In the genomic region with DNA sequence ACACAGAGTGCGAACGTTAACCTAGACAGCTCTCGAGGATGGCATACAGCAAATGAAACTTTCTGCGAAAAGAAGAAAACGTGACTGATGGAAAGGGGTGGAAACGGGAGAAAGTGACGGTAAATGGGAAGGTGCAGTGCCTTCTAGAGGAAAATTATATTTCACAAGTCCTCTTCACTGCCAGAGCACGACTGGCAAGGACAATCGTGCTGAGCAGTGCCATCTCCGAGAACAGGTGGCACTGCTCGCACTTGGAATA, we compare ENCODE assay signal across 9 cellular contexts. TPM values are rescaled to one million over a fixed set of nuclear protein-coding genes. Genes with fewer than 3 reads are reported as not detected.
DNase-seq lines count a peak whose midpoint lies in the region; ATAC-seq, FAIRE-seq and TF ChIP-seq lines count a peak whose summit lies in the region.
"Had no signal": no experiment of that assay in that cellular context is flagged by ENCODE, and none has a peak within 500 bp of the region (broad histone marks: within the 10 kb centered on the region; RNA-seq: fewer than 3 reads in every experiment).

No MANE protein-coding gene starts in this region.

- H2AK9ac ChIP-seq in IMR-90 (replicated peaks; ENCODE audit: low read depth, low read length, poor library complexity) = peak overlapping the region; percentile 93

- peak overlapping the region; percentile 68 for H2BK120ac ChIP-seq in IMR-90 (ENCODE audit: low read depth, low read length)
- peak overlapping the region; percentile 75 for H2BK120ac ChIP-seq in H1 (replicated peaks; ENCODE audit: low read depth, low read length)

- dilution Hi-C loops in IMR-90 (cut with HindIII; ENCODE audit: low sequenced_read_pairs, unreplicated experiment) = no loop called here

- no peak for TF ChIP-seq CTCF in IMR-90 (conservative IDR thresholded peaks at IDR 0.05; ENCODE audit: low read depth, low read length)
- TF ChIP-seq CTCF in H1 (IDR thresholded peaks at IDR 0.05; ENCODE audit: control extremely low read depth in 1 of 3, insufficient read depth in 1 of 3, low read depth in 1 of 3, low read length in 3 of 3) = 0 out of 4 replicates have a peak, but pooled peaks of 1 of the 3 experiments have one; percentile 1
- no peak for TF ChIP-seq CTCF in neural progenitor cell (IDR thresholded peaks at IDR 0.05)

- H3F3A ChIP-seq in neural progenitor cell (ENCODE audit: low read depth) = no peaks in the 10 kb centered on the region

- no peak for FAIRE-seq in H1 (lab: Jason Lieb, UNC)

- CTCF ChIA-PET in IMR-90 (lab: Yijun Ruan, JAX) (interaction anchor here (0.6 kb wide), 1 partner anchor 21 kb away, joined by 3 read pairs; no protein-coding TSS in a partner anchor), H1 (lab: Charles Lee; ENCODE audit: partially characterized antibody) (interaction anchor here (1.8 to 3.2 kb wide), 4 partner anchors 11 to 17 kb away, joined by 6 to 15 read pairs (median 12); no protein-coding TSS in a partner anchor)

- H3K27me3 ChIP-seq in BLaER1 (no peaks in the 10 kb centered on the region), IMR-90 (ENCODE audit: control insufficient read depth, insufficient read depth, low read length) (no peaks in the 10 kb centered on the region), H1 (replicated peaks in 1 of 4; ENCODE audit: control insufficient read depth in 3 of 4, extremely low read depth in 1 of 4, insufficient read depth in 3 of 4, low read length in 3 of 4) (peaks cover 0 to 13% (median 6%) of the 10 kb centered on the region in 4 experiments; a peak in 4 of 7 replicates), neural progenitor cell (peaks cover 42% of the 10 kb centered on the region)

- H3K79me1 ChIP-seq in IMR-90 (ENCODE audit: low read depth in 1 of 2, low read length in 2 of 2) (peaks cover 27 to 48% of the 10 kb centered on the region in 2 experiments), H1 (ENCODE audit: low read depth, low read length) (no peaks in the 10 kb centered on the region)

- H3K4me2 ChIP-seq in BLaER1 = peak overlapping the region; percentile 92
- peak overlapping the region; percentile 92 for H3K4me2 ChIP-seq in IMR-90 (ENCODE audit: low read depth, low read length)
- H3K4me2 ChIP-seq in H1 (ENCODE audit: insufficient read depth in 1 of 2, low read depth in 2 of 2, low read length in 2 of 2) = peak overlapping the region; percentile 98 to 99
- H3K4me2 ChIP-seq in neural progenitor cell = peak overlapping the region; percentile 99

- intact Hi-C loops in IMR-90 (cut with micrococcal nuclease) (loop anchor here (1.0 to 5.0 kb wide), 2 partner anchors 34 to 142 kb away; no protein-coding TSS in a partner anchor), posterior cingulate gyrus (cut with DNase I) (no loop called here)

- peak overlapping the region; percentile 85 for H3K23ac ChIP-seq in IMR-90 (ENCODE audit: low read depth, low read length)
- H3K23ac ChIP-seq in H1 (ENCODE audit: insufficient read length) = no peak overlapping the region

- H3K4me3 ChIP-seq in BLaER1 (peak overlapping the region; percentile 95), IMR-90 (ENCODE audit: insufficient read depth, low read depth, low read length) (peak overlapping the region; percentile 82), H1 (ENCODE audit: extremely low read depth in 1 of 4, insufficient read depth in 2 of 4, low read depth in 3 of 4, low read length in 4 of 4) (peak overlapping the region; percentile 77 to 96 (median 90)), neural progenitor cell (peak overlapping the region; percentile 77)

- H3K4ac ChIP-seq in IMR-90 (ENCODE audit: low read depth, low read length) (peak overlapping the region; percentile 68), H1 (replicated peaks; ENCODE audit: insufficient read length, low read depth, low read length) (peak overlapping the region; percentile 73)

- H3K9me1 ChIP-seq in IMR-90 (ENCODE audit: insufficient read depth, low read length) = peaks cover 24% of the 10 kb centered on the region

- no peaks in the 10 kb centered on the region for H3K27me3 Mint-ChIP-seq in neural progenitor cell (ENCODE audit: insufficient read depth, low read depth)
- H3K27me3 Mint-ChIP-seq: naive thymus-derived CD8-positive, alpha-beta T cell had no signal

- in situ Hi-C loops in IMR-90 (cut with MboI; ENCODE audit: low sequenced_read_pairs) = no loop called here

- H3K23me2 ChIP-seq in H1 (ENCODE audit: low read depth, low read length) = peaks cover 12% of the 10 kb centered on the region

- no peak overlapping the region for H3K27ac Mint-ChIP-seq in neural progenitor cell
- H3K27ac Mint-ChIP-seq: naive thymus-derived CD8-positive, alpha-beta T cell had no signal

- WGBS in IMR-90 (ENCODE audit: extremely low coverage in 2 of 2, insufficient read length in 1 of 2), 2 experiments = 0% methylated on average over 8 of the region's 11 CpGs; no CpG with 5 or more reads in 1 of the 2 experiments
- WGBS in H1 (ENCODE audit: extremely low coverage in 1 of 2, insufficient coverage in 1 of 2, insufficient read length in 1 of 2, insufficient replicate concordance in 2 of 2, low coverage in 1 of 2, low lambda C conversion rate in 2 of 2, missing lambda C conversion rate in 1 of 2), 2 experiments = 7% methylated on average over 11 of the region's 11 CpGs; no CpG with 5 or more reads in 1 of the 2 experiments

- peak overlapping the region; percentile 83 for H2BK5ac ChIP-seq in IMR-90 (ENCODE audit: low read depth, low read length, poor library complexity, severe bottlenecking)
- H2BK5ac ChIP-seq in H1 (ENCODE audit: low read depth, low read length) = 0 out of 2 replicates have a peak overlapping the region, but pooled peaks have one; percentile 75

- H2AFZ ChIP-seq in IMR-90 (replicated peaks; ENCODE audit: low read length, poor library complexity) (peak overlapping the region; percentile 93), H1 (ENCODE audit: low read length) (peak overlapping the region; percentile 72), neural progenitor cell (replicated peaks) (peak overlapping the region; percentile 60)

- H3K4me1 ChIP-seq in BLaER1 = peaks cover 22% of the 10 kb centered on the region
- H3K4me1 ChIP-seq in IMR-90 (ENCODE audit: control insufficient read depth, insufficient read depth, low read length) = peaks cover 12% of the 10 kb centered on the region
- H3K4me1 ChIP-seq in H1 (replicated peaks in 1 of 4; ENCODE audit: control insufficient read depth in 3 of 4, insufficient read depth in 4 of 4, low read length in 3 of 4) = peaks cover 0 to 6% (median 1%) of the 10 kb centered on the region in 4 experiments; a peak in 3 of 7 replicates
- H3K4me1 ChIP-seq in neural progenitor cell = peaks cover 7% of the 10 kb centered on the region

- POLR2A ChIA-PET in IMR-90 (lab: Charles Lee; ENCODE audit: unreplicated experiment) (no interaction called here), H1 (lab: Charles Lee; ENCODE audit: partially characterized antibody) (no interaction called here)

- no peaks in the 10 kb centered on the region for H3K9me3 Mint-ChIP-seq in neural progenitor cell

- H2BK15ac ChIP-seq in IMR-90 (ENCODE audit: low read depth, low read length) (peak overlapping the region; percentile 16; the same call in 1 of the 3 replicates), H1 (ENCODE audit: low read length) (no peak overlapping the region)

- peaks cover 3 to 19% of the 10 kb centered on the region in 2 experiments; a peak in 2 of 4 replicates for H3K79me2 ChIP-seq in H1 (ENCODE audit: control insufficient read depth in 1 of 2, insufficient read depth in 2 of 2, low read length in 2 of 2)
- H3K79me2 ChIP-seq in neural progenitor cell (ENCODE audit: low read depth) = peaks cover 20% of the 10 kb centered on the region

- H3K56ac ChIP-seq in IMR-90 (ENCODE audit: extremely low read depth, insufficient read depth, low read length) = peak overlapping the region; percentile 64
- H3K56ac ChIP-seq in H1 (replicated peaks; ENCODE audit: insufficient read length, low read depth, low read length) = peak overlapping the region; percentile 37

- H3K4me1 Mint-ChIP-seq in neural progenitor cell = no peaks in the 10 kb centered on the region

- TF ChIP-seq RAD21 in IMR-90 (IDR thresholded peaks at IDR 0.05; ENCODE audit: low read length) (no peak), H1 (IDR thresholded peaks at IDR 0.05 in 1 of 2, conservative IDR thresholded peaks at IDR 0.05 in 1 of 2; ENCODE audit: low read depth in 2 of 2, low read length in 2 of 2) (no peak)

- peak overlapping the region; percentile 92 for H3K14ac ChIP-seq in IMR-90 (replicated peaks; ENCODE audit: low read depth, low read length)
- H3K14ac ChIP-seq in H1 (ENCODE audit: insufficient read length) = no peak overlapping the region

- no peak for TF ChIP-seq POLR2A in IMR-90 (IDR thresholded peaks at IDR 0.05; ENCODE audit: low read depth, low read length)
- TF ChIP-seq POLR2A in H1 (IDR thresholded peaks at IDR 0.05; ENCODE audit: control extremely low read depth in 1 of 2, low read depth in 2 of 2, low read length in 2 of 2) = no peak

- H3K36me3 ChIP-seq in BLaER1 (peaks cover 17% of the 10 kb centered on the region), IMR-90 (ENCODE audit: control insufficient read depth, insufficient read depth, low read length) (peaks cover 7% of the 10 kb centered on the region; the same call in 1 of the 2 replicates), H1 (ENCODE audit: control insufficient read depth in 2 of 4, insufficient read depth in 4 of 4, low read length in 3 of 4) (peaks cover 0 to 14% (median 6%) of the 10 kb centered on the region in 4 experiments; a peak in 6 of 8 replicates), neural progenitor cell (peaks cover 10% of the 10 kb centered on the region)

- H3K9me3 ChIP-seq in BLaER1 = no peaks in the 10 kb centered on the region
- H3K9me3 ChIP-seq in IMR-90 (ENCODE audit: control insufficient read depth, insufficient read depth, low read length) = no peaks in the 10 kb centered on the region
- no peaks in the 10 kb centered on the region for H3K9me3 ChIP-seq in H1 (ENCODE audit: insufficient read depth in 2 of 2, low read depth in 1 of 2, low read length in 1 of 2)
- no peaks in the 10 kb centered on the region for H3K9me3 ChIP-seq in neural progenitor cell (ENCODE audit: low read depth)

- TF ChIP-seq EP300 in H1 (IDR thresholded peaks at IDR 0.05; ENCODE audit: borderline replicate concordance in 1 of 2, low read depth in 2 of 2, low read length in 2 of 2) = no peak

- TSS peak; percentile 66 for BruUV-seq in IMR-90 (replicated peaks; lab: Mats Ljungman, UMichigan)

- H3K4me3 Mint-ChIP-seq in neural progenitor cell = no peak overlapping the region
- H3K4me3 Mint-ChIP-seq: naive thymus-derived CD8-positive, alpha-beta T cell had no signal

- H4K5ac ChIP-seq in IMR-90 (ENCODE audit: low read depth, low read length) (peak overlapping the region; percentile 46; the same call in 1 of the 2 replicates), H1 (ENCODE audit: insufficient read length, low read depth, low read length) (no peak overlapping the region)

- H3K27ac ChIP-seq in BLaER1 (peak overlapping the region; percentile 87), IMR-90 (ENCODE audit: insufficient read depth, low read length) (peak overlapping the region; percentile 82), H1 (ENCODE audit: low read depth, low read length) (peak overlapping the region; percentile 61; the same call in 1 of the 2 replicates), neural progenitor cell (no peak overlapping the region)

- H2BK20ac ChIP-seq in IMR-90 (ENCODE audit: low read depth, low read length) (peak overlapping the region; percentile 11; the same call in 1 of the 2 replicates), H1 (ENCODE audit: low read length) (no peak overlapping the region)

- H4K8ac ChIP-seq in IMR-90 (ENCODE audit: low read depth in 2 of 2, low read length in 2 of 2) = peak overlapping the region; percentile 19 to 59; a peak in 3 of 4 replicates
- peak overlapping the region; percentile 92 for H4K8ac ChIP-seq in H1 (ENCODE audit: extremely low read depth, insufficient read depth, low read length)

- peaks cover 1% of the 10 kb centered on the region for H3K36me3 Mint-ChIP-seq in neural progenitor cell

- H3K18ac ChIP-seq in IMR-90 (ENCODE audit: low read depth, low read length) (peak overlapping the region; percentile 66), H1 (ENCODE audit: extremely low read depth, low read length) (0 out of 2 replicates have a peak overlapping the region, but pooled peaks have one; percentile 24)

- DNase-seq in IMR-90 (no peak), H1 (ENCODE audit: low read depth in 1 of 2, low spot score in 2 of 2) (no peak), neural progenitor cell (ENCODE audit: low spot score) (peak; percentile 11), NCI-H146 (lab: John Stamatoyannopoulos, UW) (no peak), posterior cingulate gyrus (no peak), SHP77 (lab: John Stamatoyannopoulos, UW) (no peak)

- ATAC-seq in IMR-90 (ENCODE audit: low read depth) (no peak), GM19397 (IDR thresholded peaks at IDR 0.05; ENCODE audit: unreplicated experiment) (no peak)

- H2AK5ac ChIP-seq in IMR-90 (ENCODE audit: low read depth, low read length) = peak overlapping the region; percentile 76
- no peak overlapping the region for H2AK5ac ChIP-seq in H1 (ENCODE audit: low read depth, low read length)

- peak overlapping the region; percentile 90 for H3K9ac ChIP-seq in BLaER1
- H3K9ac ChIP-seq in IMR-90 (ENCODE audit: low read depth, low read length) = peak overlapping the region; percentile 87
- H3K9ac ChIP-seq in H1 (replicated peaks in 1 of 4; ENCODE audit: extremely low read depth in 1 of 4, low read depth in 3 of 4, low read length in 3 of 4) = peak overlapping the region; percentile 70 to 89 (median 76)
- H3K9ac ChIP-seq in neural progenitor cell = peak overlapping the region; percentile 59

- peak overlapping the region; percentile 40 for H4K91ac ChIP-seq in IMR-90 (ENCODE audit: insufficient read depth, low read depth, low read length)
- H4K91ac ChIP-seq in H1 (replicated peaks; ENCODE audit: insufficient read length, low read length) = no peak overlapping the region

- 0 out of 2 replicates have a peak overlapping the region, but pooled peaks have one; percentile 30 for H2BK12ac ChIP-seq in H1 (ENCODE audit: low read depth, low read length)

- 0 out of 2 replicates have a peak, but pooled peaks cover 7% of the 10 kb centered on the region for H4K20me1 ChIP-seq in BLaER1
- peaks cover 15% of the 10 kb centered on the region; the same call in 1 of the 2 replicates for H4K20me1 ChIP-seq in IMR-90 (ENCODE audit: insufficient read depth, low read length)
- H4K20me1 ChIP-seq in H1 (replicated peaks in 1 of 2; ENCODE audit: control insufficient read depth in 1 of 2, insufficient read depth in 2 of 2, low read length in 2 of 2) = peaks cover 0 to 4% of the 10 kb centered on the region in 2 experiments
- H4K20me1 ChIP-seq in neural progenitor cell (ENCODE audit: low read depth) = no peaks in the 10 kb centered on the region

RNA-seq across cellular contexts. Expression of gene STAT1, which starts 0.4 kb away (rescaled TPM):
- total RNA-seq in IMR-90 (2012; rRNA removed) (67.9 and 80.3 TPM in 2 replicates), neural progenitor cell (ENCODE audit: low replicate concordance) (52.5 and 61.7 TPM in 2 replicates)
- polyA plus RNA-seq in IMR-90 (2012; rRNA removed) (42.6 and 43.2 TPM in 2 replicates), H1 (2011; rRNA removed) (18.1 and 20.3 TPM in 2 replicates)
- 17.3 and 19.3 TPM in 2 replicates for polyA plus RNA-seq in IMR-90 (2012; cell fraction: cytosol; rRNA removed)
- 17.0 and 40.3 TPM in 2 replicates for polyA plus RNA-seq in IMR-90 (2012; cell fraction: nucleus; rRNA removed; ENCODE audit: low replicate concordance)
- total RNA-seq in H1 (2021; fragmentation: NEBNext Ultra II Directional; extraction: Animal tissue kit (Norgen Biotek cat#: 25700)) = 43.0 and 43.8 TPM in 2 replicates
- polyA plus RNA-seq in H1 (2011; cell fraction: cytosol; rRNA removed) = 26.1 TPM
- 32.2 TPM for polyA plus RNA-seq in H1 (2011; cell fraction: nucleus; rRNA removed)
- polyA plus RNA-seq in H1 (2012, experiment 1 of 2) = 28.1 to 40.2 TPM (median 34.1 TPM) in 4 replicates
- 2.6 TPM for polyA plus RNA-seq in H1 (2012, experiment 2 of 2)
- 29.0 TPM for polyA plus RNA-seq in H1 (2013, experiment 1 of 2)
- 28.0 TPM for polyA plus RNA-seq in H1 (2013, experiment 2 of 2)
- 52.6 and 71.4 TPM in 2 replicates for polyA minus RNA-seq in H1 (2011; rRNA and poly(A)+ RNA removed)
- 33.2 TPM for polyA minus RNA-seq in H1 (2011; cell fraction: cytosol; rRNA and poly(A)+ RNA removed)
- polyA minus RNA-seq in H1 (2011; cell fraction: nucleus; rRNA and poly(A)+ RNA removed) = 57.0 TPM
